Comparison of ENCODE assay signal across 8 cellular contexts in genomic region chr2:226652388-226652787, GRCh38.
A peak's percentile ranks its signal among the peaks of the same experiment; 100 is the strongest.
DNase-seq lines count a peak whose midpoint lies in the region; ATAC-seq, FAIRE-seq and TF ChIP-seq lines count a peak whose summit lies in the region.

No MANE protein-coding gene starts in this region.

- peaks cover 39% of the 10 kb centered on the region for H3K4me1 ChIP-seq in keratinocyte (ENCODE audit: control insufficient read depth, extremely low read depth, insufficient read depth, low read length)
- peaks cover 0 to 32% (median 1%) of the 10 kb centered on the region in 4 donors for H3K4me1 ChIP-seq in Peyer's patch

- peak overlapping the region; percentile 74 for H3K9ac ChIP-seq in keratinocyte (ENCODE audit: control insufficient read depth, extremely low read depth, insufficient read depth, low read length)

- H3K9me3 ChIP-seq in keratinocyte (ENCODE audit: control insufficient read depth, low read depth, low read length) (peaks cover 2% of the 10 kb centered on the region), Peyer's patch (peaks cover 0 to 3% (median 0%) of the 10 kb centered on the region in 4 donors)

- DNase-seq in GM03348 (ENCODE audit: low spot score) (peak; percentile 62), RWPE1 (ENCODE audit: low spot score) (peak; percentile 81), keratinocyte (ENCODE audit: low read depth, low spot score) (peak; percentile 71), NCI-H2081 (lab: John Stamatoyannopoulos, UW) (no peak), GM10248 (ENCODE audit: extremely low spot score) (no peak), NCI-H446 (lab: John Stamatoyannopoulos, UW) (no peak), Peyer's patch (no peak)

- H3K27ac ChIP-seq in RWPE1 (no peak overlapping the region), keratinocyte (ENCODE audit: control insufficient read depth, insufficient read depth, low read length) (peak overlapping the region; percentile 91), Peyer's patch (no peak overlapping the region)

- H3K9me1 ChIP-seq in keratinocyte (ENCODE audit: control insufficient read depth, extremely low read depth, insufficient read depth, low read length): no peaks in the 10 kb centered on the region

- H4K20me1 ChIP-seq in keratinocyte (ENCODE audit: control insufficient read depth, extremely low read depth, insufficient read depth, low read length): no peaks in the 10 kb centered on the region

- H3K4me3 ChIP-seq in keratinocyte (ENCODE audit: control insufficient read depth in 2 of 3, extremely low read depth in 1 of 3, insufficient read depth in 2 of 3, low read depth in 1 of 3, low read length in 3 of 3) (peak overlapping the region; percentile 42 to 84 (median 58)), Peyer's patch (no peak overlapping the region)

- ATAC-seq in HG02759 (IDR thresholded peaks at IDR 0.05; ENCODE audit: unreplicated experiment): peak; percentile 52

- peaks cover 17% of the 10 kb centered on the region for H3K79me2 ChIP-seq in keratinocyte (ENCODE audit: control insufficient read depth, insufficient read depth, low read length)

- dilution Hi-C loops in keratinocyte (cut with MboI; ENCODE audit: extremely low pct_ligation_motif_present, low sequenced_read_pairs): no loop called here

- H2AFZ ChIP-seq in keratinocyte (ENCODE audit: control insufficient read depth, low read length): no peak overlapping the region

- H3K27me3 ChIP-seq in keratinocyte (ENCODE audit: control insufficient read depth, extremely low read depth, insufficient read depth, low read length) (no peaks in the 10 kb centered on the region), Peyer's patch (no peaks in the 10 kb centered on the region)

- peak; percentile 93 for FAIRE-seq in keratinocyte (lab: Jason Lieb, UNC)

- no peak for TF ChIP-seq CTCF in RWPE1 (conservative IDR thresholded peaks at IDR 0.05; ENCODE audit: low read depth)
- no peak for TF ChIP-seq CTCF in keratinocyte (optimal IDR thresholded peaks at IDR 0.05 in 1 of 3, IDR thresholded peaks at IDR 0.05 in 1 of 3, conservative IDR thresholded peaks at IDR 0.05 in 1 of 3; ENCODE audit: extremely low read depth in 1 of 3, insufficient read depth in 2 of 3, low read length in 3 of 3)
- TF ChIP-seq CTCF in GM10248 (IDR thresholded peaks at IDR 0.05; ENCODE audit: control extremely low read depth, extremely low read depth, low read depth, missing control alignments): no peak
- no peak for TF ChIP-seq CTCF in Peyer's patch (IDR thresholded peaks at IDR 0.05)

- CTCF ChIA-PET in RWPE1 (lab: Yijun Ruan, JAX) (no interaction called here), GM10248 (lab: Yijun Ruan, JAX) (interaction anchor here (1.3 to 1.6 kb wide), 4 partner anchors 18 to 143 kb away, joined by 3 to 5 read pairs (median 4); no protein-coding TSS in a partner anchor)

- H3K36me3 ChIP-seq in keratinocyte (ENCODE audit: control insufficient read depth in 2 of 2, extremely low read depth in 1 of 2, insufficient read depth in 2 of 2, low read length in 2 of 2): no peaks in the 10 kb centered on the region
- H3K36me3 ChIP-seq in Peyer's patch: no peaks in the 10 kb centered on the region

- no peak for TF ChIP-seq POLR2A in Peyer's patch (IDR thresholded peaks at IDR 0.05)

- POLR2A ChIA-PET in RWPE1 (lab: Yijun Ruan, JAX; ENCODE audit: low non-redundant PET) (no interaction called here), GM10248 (lab: Yijun Ruan, JAX) (no interaction called here)

- H3K4me2 ChIP-seq in keratinocyte (ENCODE audit: control insufficient read depth, extremely low read depth, insufficient read depth, low read depth, low read length): peak overlapping the region; percentile 80

Comparison
In these comparisons a context has a peak if more than half of its experiments do, and no peak if none do; other contexts are left out.
1. DNase-seq: peak in GM03348 (single experiment), RWPE1 (single experiment) and keratinocyte (single experiment); none in NCI-H2081 (0 of 2), GM10248 (single experiment), NCI-H446 (0 of 2) and Peyer's patch (0 of 3).
2. H3K4me3 ChIP-seq: peak in keratinocyte (3 of 3); none in Peyer's patch (0 of 4).